In genomic region chr2:120760446-120761135, GRCh38 we compare ENCODE assay signal across 20 cellular contexts. TPM values are rescaled to one million over a fixed set of nuclear protein-coding genes. Genes with fewer than 3 reads are reported as not detected.
A peak's percentile ranks its signal among the peaks of the same experiment; 100 is the strongest.
DNase-seq lines count a peak whose midpoint lies in the region; ATAC-seq, FAIRE-seq and TF ChIP-seq lines count a peak whose summit lies in the region.
"Had no signal": no experiment of that assay in that cellular context is flagged by ENCODE, and none has a peak within 500 bp of the region (broad histone marks: within the 10 kb centered on the region; RNA-seq: fewer than 3 reads in every experiment).

No MANE protein-coding gene starts in this region.

- no peak overlapping the region for H2AFZ ChIP-seq in GM23248

- H3K27me3 ChIP-seq in heart left ventricle = peaks cover 0 to 4% (median 0%) of the 10 kb centered on the region in 9 donors
- no peaks in the 10 kb centered on the region for H3K27me3 ChIP-seq in GM23248 (replicated peaks; ENCODE audit: insufficient read depth)
- no peaks in the 10 kb centered on the region for H3K27me3 ChIP-seq in colonic mucosa
- H3K27me3 ChIP-seq: esophagus muscularis mucosa, upper lobe of left lung had no signal

- DNase-seq in natural killer cell treated with Interleukin-12 subunit alpha and Interleukin-12 subunit beta and Interleukin-15 and Interleukin-18, amount 100 ng/mL, for 72 hours (ENCODE audit: low spot score) = peak; percentile 20
- no peak for DNase-seq in natural killer cell
- peak in 4 of 5 donors; percentile 28 to 72 (median 58) for DNase-seq in heart left ventricle
- no peak for DNase-seq in osteocyte (ENCODE audit: extremely low spot score, unreplicated experiment)
- DNase-seq in OCI-M2 (lab: John Stamatoyannopoulos, UW; ENCODE audit: unreplicated experiment) = no peak
- no peak for DNase-seq in GM23248
- no peak for DNase-seq in colonic mucosa
- no peak for DNase-seq in GM12892 (ENCODE audit: insufficient read length)
- DNase-seq: activated CD4-positive, CD25-positive, alpha-beta regulatory T cell treated with anti-CD3 and anti-CD28 coated beads, Interleukin-2, amount 50 U/mL, for 72 hours; activated naive CD8-positive, alpha-beta T cell treated with anti-CD3 and anti-CD28 coated beads, Interleukin-2, amount 50 U/mL, for 24 hours; activated T-cell treated with anti-CD3 and anti-CD28 coated beads for 4 hours; MV-4-11; NCI-H2107; NCI-H774; stimulated activated CD4-positive, alpha-beta T cell treated with anti-CD3 and anti-CD28 coated beads, Interleukin-2, amount 100 ng/mL, for 24 hours; T-helper 2 cell had no signal

- peaks cover 0 to 55% (median 16%) of the 10 kb centered on the region in 12 donors for H3K4me1 ChIP-seq in heart left ventricle
- peaks cover 52% of the 10 kb centered on the region for H3K4me1 ChIP-seq in GM23248 (ENCODE audit: insufficient read depth)
- no peaks in the 10 kb centered on the region for H3K4me1 ChIP-seq in colonic mucosa
- H3K4me1 ChIP-seq: pancreas had no signal

- FAIRE-seq in GM12892 (lab: Jason Lieb, UNC) = no peak
- FAIRE-seq: colon, pancreas had no signal

- H3K79me2 ChIP-seq in GM23248 (ENCODE audit: insufficient read depth) = peaks cover 97% of the 10 kb centered on the region

- no peaks in the 10 kb centered on the region for H4K20me1 ChIP-seq in GM23248 (ENCODE audit: insufficient read depth)

- in situ Hi-C loops in GM23248 (cut with MboI) = no loop called here

- H3K9ac ChIP-seq in GM23248 (no peak overlapping the region), colonic mucosa (ENCODE audit: low read depth in 2 of 2, low read length in 2 of 2) (no peak overlapping the region)

- peaks cover 24% of the 10 kb centered on the region for H3F3A ChIP-seq in GM23248 (ENCODE audit: insufficient read depth)

- no peaks in the 10 kb centered on the region for H3K9me3 Mint-ChIP-seq in natural killer cell treated with Interleukin-12 subunit alpha and Interleukin-12 subunit beta and Interleukin-15 and Interleukin-18, amount 100 ng/mL, for 72 hours
- H3K9me3 Mint-ChIP-seq in natural killer cell (no peaks in the 10 kb centered on the region), osteocyte (ENCODE audit: unreplicated experiment) (peaks cover 9% of the 10 kb centered on the region)
- H3K9me3 Mint-ChIP-seq: activated naive CD8-positive, alpha-beta T cell treated with anti-CD3 and anti-CD28 coated beads, Interleukin-2, amount 50 U/mL, for 24 hours had no signal

- TF ChIP-seq CTCF in natural killer cell (IDR thresholded peaks at IDR 0.05) = no peak
- TF ChIP-seq CTCF in heart left ventricle (IDR thresholded peaks at IDR 0.05) = no peak
- TF ChIP-seq CTCF in osteocyte (IDR thresholded peaks at IDR 0.05) = no peak
- no peak for TF ChIP-seq CTCF in colonic mucosa (IDR thresholded peaks at IDR 0.05)

- ATAC-seq in natural killer cell treated with Interleukin-12 subunit alpha and Interleukin-12 subunit beta and Interleukin-15 and Interleukin-18, amount 100 ng/mL, for 72 hours = no peak
- ATAC-seq in natural killer cell (no peak), heart left ventricle (no peak)
- ATAC-seq: activated naive CD8-positive, alpha-beta T cell treated with anti-CD3 and anti-CD28 coated beads, Interleukin-2, amount 50 U/mL, for 24 hours; pancreas had no signal

- H3K27ac Mint-ChIP-seq in natural killer cell treated with Interleukin-12 subunit alpha and Interleukin-12 subunit beta and Interleukin-15 and Interleukin-18, amount 100 ng/mL, for 72 hours = no peak overlapping the region
- no peak overlapping the region for H3K27ac Mint-ChIP-seq in natural killer cell
- peak overlapping the region; percentile 48 for H3K27ac Mint-ChIP-seq in osteocyte (ENCODE audit: unreplicated experiment)
- H3K27ac Mint-ChIP-seq: activated naive CD8-positive, alpha-beta T cell treated with anti-CD3 and anti-CD28 coated beads, Interleukin-2, amount 50 U/mL, for 24 hours had no signal

- no peaks in the 10 kb centered on the region for H3K4me1 Mint-ChIP-seq in natural killer cell treated with Interleukin-12 subunit alpha and Interleukin-12 subunit beta and Interleukin-15 and Interleukin-18, amount 100 ng/mL, for 72 hours (ENCODE audit: low read depth in 2 of 2)
- H3K4me1 Mint-ChIP-seq in natural killer cell = no peaks in the 10 kb centered on the region
- peaks cover 85% of the 10 kb centered on the region for H3K4me1 Mint-ChIP-seq in osteocyte (ENCODE audit: unreplicated experiment)
- H3K4me1 Mint-ChIP-seq: activated naive CD8-positive, alpha-beta T cell treated with anti-CD3 and anti-CD28 coated beads, Interleukin-2, amount 50 U/mL, for 24 hours had no signal

- H3K36me3 ChIP-seq in heart left ventricle (no peaks in the 10 kb centered on the region), GM23248 (ENCODE audit: low read depth) (no peaks in the 10 kb centered on the region), colonic mucosa (no peaks in the 10 kb centered on the region)
- H3K36me3 ChIP-seq: esophagus muscularis mucosa, pancreas, upper lobe of left lung had no signal

- WGBS in heart left ventricle, 4 donors = 77 to 89% (median 85%) methylated on average over 8 of the region's 8 CpGs
- 82 to 87% methylated on average over 8 of the region's 8 CpGs for WGBS in GM23248 (ENCODE audit: low coverage in 1 of 2, low lambda C conversion rate in 2 of 2, missing lambda C conversion rate in 2 of 2), 2 experiments

- no peaks in the 10 kb centered on the region for H3K9me3 ChIP-seq in heart left ventricle
- H3K9me3 ChIP-seq in GM23248 (ENCODE audit: low read depth) = no peaks in the 10 kb centered on the region
- no peaks in the 10 kb centered on the region for H3K9me3 ChIP-seq in colonic mucosa
- H3K9me3 ChIP-seq: esophagus muscularis mucosa, pancreas, upper lobe of left lung had no signal

- no peak overlapping the region for H3K4me3 Mint-ChIP-seq in natural killer cell treated with Interleukin-12 subunit alpha and Interleukin-12 subunit beta and Interleukin-15 and Interleukin-18, amount 100 ng/mL, for 72 hours
- no peak overlapping the region for H3K4me3 Mint-ChIP-seq in natural killer cell
- H3K4me3 Mint-ChIP-seq in osteocyte (ENCODE audit: unreplicated experiment) = no peak overlapping the region
- H3K4me3 Mint-ChIP-seq: activated naive CD8-positive, alpha-beta T cell treated with anti-CD3 and anti-CD28 coated beads, Interleukin-2, amount 50 U/mL, for 24 hours had no signal

- peaks cover 7 to 9% of the 10 kb centered on the region in 2 donors for H3K27me3 Mint-ChIP-seq in natural killer cell treated with Interleukin-12 subunit alpha and Interleukin-12 subunit beta and Interleukin-15 and Interleukin-18, amount 100 ng/mL, for 72 hours
- peaks cover 0 to 17% of the 10 kb centered on the region in 2 donors for H3K27me3 Mint-ChIP-seq in natural killer cell (ENCODE audit: low read depth in 2 of 2)
- no peaks in the 10 kb centered on the region for H3K27me3 Mint-ChIP-seq in osteocyte (ENCODE audit: unreplicated experiment)

- H3K9me2 ChIP-seq in GM23248 (ENCODE audit: insufficient read depth) = no peaks in the 10 kb centered on the region

- intact Hi-C loops in natural killer cell (cut with micrococcal nuclease) (no loop called here), heart left ventricle (cut with DNase I) (no loop called here), colonic mucosa (cut with DNase I) (no loop called here)

- H3K4me3 ChIP-seq in heart left ventricle (no peak overlapping the region), GM23248 (no peak overlapping the region), colonic mucosa (no peak overlapping the region)
- H3K4me3 ChIP-seq: esophagus muscularis mucosa, pancreas, upper lobe of left lung had no signal

- TF ChIP-seq POLR2A in heart left ventricle (IDR thresholded peaks at IDR 0.05) (no peak), GM12892 (IDR thresholded peaks at IDR 0.05; ENCODE audit: low read depth, low read length) (no peak)

- H3K4me2 ChIP-seq in GM23248 (ENCODE audit: unreplicated experiment) = no peak overlapping the region

- H3K36me3 Mint-ChIP-seq in natural killer cell treated with Interleukin-12 subunit alpha and Interleukin-12 subunit beta and Interleukin-15 and Interleukin-18, amount 100 ng/mL, for 72 hours = no peaks in the 10 kb centered on the region
- H3K36me3 Mint-ChIP-seq in natural killer cell (no peaks in the 10 kb centered on the region), osteocyte (ENCODE audit: unreplicated experiment) (no peaks in the 10 kb centered on the region)

- H3K27ac ChIP-seq in heart left ventricle (peak overlapping the region in 1 of 12 donors; percentile 4), GM23248 (no peak overlapping the region), colonic mucosa (no peak overlapping the region)
- H3K27ac ChIP-seq: pancreas, upper lobe of left lung had no signal

RNA-seq across cellular contexts. Expression of gene GLI2, which starts 24.9 kb away (rescaled TPM):
- under 1 TPM in 1 of 2 donors, not detected in 1; 0.38 TPM for total RNA-seq in natural killer cell treated with Interleukin-12 subunit alpha and Interleukin-12 subunit beta and Interleukin-15 and Interleukin-18, amount 100 ng/mL, for 72 hours
- not detected for total RNA-seq in natural killer cell
- 1 to 10 TPM in 5 of 9 donors, under 1 TPM in 4; 0.67 to 4.1 (median 1.0) TPM for total RNA-seq in heart left ventricle
- polyA plus RNA-seq in heart left ventricle = 1 to 10 TPM in 1 of 2 donors, under 1 TPM in 1; 0.30 to 1.4 TPM
- total RNA-seq in osteocyte = 33.2 and 34.2 TPM in 2 replicates
- total RNA-seq in GM23248 (2014; rRNA removed; shearing (Covaris generic)) = 5.1 and 8.3 TPM in 2 replicates
- 9.0 and 9.6 TPM in 2 replicates for polyA plus RNA-seq in GM23248 (2016; fragmentation: Nextera tagmentation; extraction: Ambion mirVana)
- total RNA-seq in colonic mucosa = 1 to 10 TPM; 1.3 to 2.0 TPM
- not detected for polyA plus RNA-seq in GM12892 (2012; ENCODE audit: missing spikeins)

Comparison
In these comparisons a context has a peak if more than half of its experiments do, and no peak if none do; other contexts are left out.
1. DNase-seq: peak in natural killer cell treated with Interleukin-12 subunit alpha and Interleukin-12 subunit beta and Interleukin-15 and Interleukin-18, amount 100 ng/mL, for 72 hours (single experiment) and heart left ventricle (4 of 5); none in natural killer cell (single experiment), osteocyte (single experiment), OCI-M2 (single experiment), GM23248 (single experiment), colonic mucosa (single experiment) and GM12892 (single experiment).